ENCODE assay signal across 23 cellular contexts in the genomic region with DNA sequence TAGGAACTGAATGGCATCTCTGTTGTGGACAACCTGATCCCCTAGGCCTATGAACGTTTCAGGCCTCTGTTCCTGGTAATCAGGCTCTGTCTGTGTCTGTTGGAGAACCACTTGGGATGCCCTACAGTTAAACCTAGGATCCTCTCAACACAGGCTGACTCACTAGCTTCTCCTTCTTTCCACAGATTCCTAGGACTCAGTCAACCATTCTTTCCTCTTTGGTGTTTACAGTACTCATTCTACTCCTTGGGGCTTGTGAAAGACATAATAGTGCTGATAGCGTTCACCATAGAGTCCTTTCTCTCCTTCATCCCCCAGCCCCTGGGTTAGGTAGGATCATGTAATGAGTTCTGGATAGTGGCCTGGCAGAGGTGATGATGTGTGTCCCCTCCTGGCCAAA.
"Had no signal": no experiment of that assay in that cellular context is flagged by ENCODE, and none has a peak within 500 bp of the region (broad histone marks: within the 10 kb centered on the region; RNA-seq: fewer than 3 reads in every experiment).

No MANE protein-coding gene starts in this region.

- ATAC-seq: effector memory CD8-positive, alpha-beta T cell; heart right ventricle; left cardiac atrium; naive thymus-derived CD4-positive, alpha-beta T cell; right cardiac atrium had no signal

- DNase-seq: activated CD4-positive, alpha-beta T cell treated with anti-CD3 and anti-CD28 coated beads for 4 hours; activated CD4-positive, alpha-beta T cell treated with anti-CD3 and anti-CD28 coated beads, Interleukin-2, amount 50 U/mL, for 4 hours; activated effector memory CD4-positive, alpha-beta T cell treated with Interleukin-2 at 50 U/mL for 16 hours; activated naive CD4-positive, alpha-beta T cell treated with Interleukin-2 at 50 U/mL for 16 hours; activated T-cell treated with anti-CD3 and anti-CD28 coated beads for 4 hours; anterior cingulate cortex; effector memory CD8-positive, alpha-beta T cell; foreskin fibroblast; heart right ventricle; left cardiac atrium; midbrain; naive thymus-derived CD4-positive, alpha-beta T cell; occipital lobe; right cardiac atrium; stimulated activated CD4-positive, alpha-beta T cell treated with anti-CD3 and anti-CD28 coated beads, Interleukin-15, amount 100 ng/mL, for 24 hours; stimulated activated CD4-positive, alpha-beta T cell treated with anti-CD3 and anti-CD28 coated beads, Interleukin-2, amount 100 ng/mL, for 24 hours; stimulated activated naive CD4-positive, alpha-beta T cell treated with Interleukin-2 at 50 U/mL for 16 hours; T-helper 9 cell; transverse colon had no signal

- H3K36me3 Mint-ChIP-seq: activated naive CD8-positive, alpha-beta T cell; brain; naive thymus-derived CD4-positive, alpha-beta T cell had no signal

- H3K4me1 Mint-ChIP-seq: naive thymus-derived CD4-positive, alpha-beta T cell had no signal

- H3K4me3 Mint-ChIP-seq: activated naive CD8-positive, alpha-beta T cell; brain; effector memory CD8-positive, alpha-beta T cell; naive thymus-derived CD4-positive, alpha-beta T cell; T-helper 1 cell treated with Interleukin-12 subunit alpha and Interleukin-12 subunit beta and Interleukin-4 antibody, amounts not matched to agents 30 μg/mL and 1 μg/mL, for 36 hours had no signal

- H3K9me3 Mint-ChIP-seq: brain; effector memory CD8-positive, alpha-beta T cell; T-helper 1 cell treated with Interleukin-12 subunit alpha and Interleukin-12 subunit beta and Interleukin-4 antibody, amounts not matched to agents 30 μg/mL and 1 μg/mL, for 36 hours had no signal

- H3K4me3 ChIP-seq: coronary artery, heart right ventricle, transverse colon had no signal

- H3K27me3 Mint-ChIP-seq: activated naive CD8-positive, alpha-beta T cell; brain; effector memory CD8-positive, alpha-beta T cell had no signal

- H3K27ac Mint-ChIP-seq: activated naive CD8-positive, alpha-beta T cell; brain; effector memory CD8-positive, alpha-beta T cell; naive thymus-derived CD4-positive, alpha-beta T cell; T-helper 1 cell treated with Interleukin-12 subunit alpha and Interleukin-12 subunit beta and Interleukin-4 antibody, amounts not matched to agents 30 μg/mL and 1 μg/mL, for 36 hours had no signal
